1 cellular context compared by ENCODE assay signal in genomic region chr20:34431168-34431567, GRCh38.
TF ChIP-seq lines count a peak whose summit lies in the region.

No MANE protein-coding gene starts in this region.

TF ChIP-seq in K562, 482 proteins besides CTCF, POLR2A, EP300 and RAD21 (continued from another document):
- TF ChIP-seq CEBPG (CRISPR knock-in tag; IDR thresholded peaks at IDR 0.05) (peak; percentile 50), CEBPG (tag; conservative IDR thresholded peaks at IDR 0.05 in 1 of 2, IDR thresholded peaks at IDR 0.05 in 1 of 2) (no peak), MITF (IDR thresholded peaks at IDR 0.05) (no peak), HES1 (IDR thresholded peaks at IDR 0.05; ENCODE audit: low read depth) (no peak), SIX5 (IDR thresholded peaks at IDR 0.05; ENCODE audit: borderline replicate concordance in 1 of 2, insufficient read depth in 1 of 2, low read depth in 1 of 2, low read length in 2 of 2) (no peak), ZBED1 (IDR thresholded peaks at IDR 0.05) (no peak), FIP1L1 (IDR thresholded peaks at IDR 0.05; ENCODE audit: low read depth, low read length, poor library complexity, severe bottlenecking) (no peak), ZFX (CRISPR knock-in tag; IDR thresholded peaks at IDR 0.05) (no peak), IRF1 (CRISPR knock-in tag; IDR thresholded peaks at IDR 0.05; ENCODE audit: borderline replicate concordance) (no peak), MLX (CRISPR knock-in tag; conservative IDR thresholded peaks at IDR 0.05) (no peak)
